ENCODE assay signal across 38 cellular contexts in genomic region chr3:129009266-129009665, GRCh38. TPM values are rescaled to one million over a fixed set of nuclear protein-coding genes. Genes with fewer than 3 reads are reported as not detected.
"Had no signal": no experiment of that assay in that cellular context is flagged by ENCODE, and none has a peak within 500 bp of the region (broad histone marks: within the 10 kb centered on the region; RNA-seq: fewer than 3 reads in every experiment).

No MANE protein-coding gene starts in this region.

- H3K4me3 ChIP-seq: K562, PC-9, SK-N-MC had no signal

- H3K4me3 Mint-ChIP-seq: activated CD4-positive, alpha-beta memory T cell treated with anti-CD3 and anti-CD28 coated beads, Interleukin-2, amount 10 ng/mL, durations not matched to agents 7 days and 5 days; activated CD8-positive, alpha-beta memory T cell treated with anti-CD3 and anti-CD28 coated beads, Interleukin-2, amount 10 ng/mL, durations not matched to agents 7 days and 5 days; activated naive CD4-positive, alpha-beta T cell treated with anti-CD3 and anti-CD28 coated beads, Interleukin-2, amount 10 ng/mL, durations not matched to agents 7 days and 5 days; activated naive CD8-positive, alpha-beta T cell; activated naive CD8-positive, alpha-beta T cell treated with anti-CD3 and anti-CD28 coated beads, Interleukin-2, amount 50 U/mL, for 24 hours; brain had no signal

- H3K36me3 ChIP-seq: WERI-Rb-1 had no signal

- ATAC-seq: activated CD8-positive, alpha-beta memory T cell treated with anti-CD3 and anti-CD28 coated beads, Interleukin-2, amount 10 ng/mL, durations not matched to agents 7 days and 5 days; activated naive CD8-positive, alpha-beta T cell treated with anti-CD3 and anti-CD28 coated beads, Interleukin-2, amount 50 U/mL, for 24 hours; K562; Right ventricle myocardium inferior had no signal

- H3K27me3 Mint-ChIP-seq: activated naive CD8-positive, alpha-beta T cell had no signal

- H3K27ac Mint-ChIP-seq: activated CD4-positive, alpha-beta memory T cell treated with anti-CD3 and anti-CD28 coated beads, Interleukin-2, amount 10 ng/mL, durations not matched to agents 7 days and 5 days; activated CD8-positive, alpha-beta memory T cell treated with anti-CD3 and anti-CD28 coated beads, Interleukin-2, amount 10 ng/mL, durations not matched to agents 7 days and 5 days; activated naive CD8-positive, alpha-beta T cell; activated naive CD8-positive, alpha-beta T cell treated with anti-CD3 and anti-CD28 coated beads, Interleukin-2, amount 50 U/mL, for 24 hours had no signal

- H3K36me3 Mint-ChIP-seq: activated CD8-positive, alpha-beta memory T cell treated with anti-CD3 and anti-CD28 coated beads, Interleukin-2, amount 10 ng/mL, durations not matched to agents 7 days and 5 days; activated naive CD4-positive, alpha-beta T cell treated with anti-CD3 and anti-CD28 coated beads, Interleukin-2, amount 10 ng/mL, durations not matched to agents 7 days and 5 days; activated naive CD8-positive, alpha-beta T cell; brain had no signal

- DNase-seq: activated CD4-positive, alpha-beta memory T cell treated with anti-CD3 and anti-CD28 coated beads, Interleukin-2, amount 10 ng/mL, durations not matched to agents 7 days and 5 days; activated CD4-positive, alpha-beta T cell treated with anti-CD3 and anti-CD28 coated beads for 1 hour; activated CD4-positive, alpha-beta T cell treated with anti-CD3 and anti-CD28 coated beads for 48 hours; activated CD4-positive, CD25-positive, alpha-beta regulatory T cell; activated CD8-positive, alpha-beta memory T cell treated with anti-CD3 and anti-CD28 coated beads for 24 hours; activated CD8-positive, alpha-beta memory T cell treated with anti-CD3 and anti-CD28 coated beads, Interleukin-2, amount 10 ng/mL, durations not matched to agents 7 days and 5 days; activated CD8-positive, alpha-beta memory T cell treated with anti-CD3 and anti-CD28 coated beads, Interleukin-2, amount 50 U/mL, for 48 hours; activated effector memory CD4-positive, alpha-beta T cell treated with Interleukin-2 at 50 U/mL for 16 hours; activated naive CD4-positive, alpha-beta T cell treated with anti-CD3 and anti-CD28 coated beads, Interleukin-2, amount 10 ng/mL, durations not matched to agents 7 days and 5 days; activated naive CD8-positive, alpha-beta T cell treated with anti-CD3 and anti-CD28 coated beads, Interleukin-2, amount 50 U/mL, for 24 hours; activated T-cell treated with anti-CD3 and anti-CD28 coated beads, Interleukin-2, amount 50 U/mL, for 48 hours; anterior cingulate cortex; NCI-H1092 treated with DMSO at 0.1 percent for 48 hours; NCI-H1417; NCI-H146; NCI-H187; NCI-H2029 treated with DMSO at 0.1 percent for 48 hours; NCI-H2107; NCI-H2171; NCI-H510A; NCI-H526; NCI-H748 treated with DMSO at 0.1 percent for 48 hours; NK-92 treated with Interleukin-12 subunit alpha and Interleukin-12 subunit beta, amount 100 ng/mL, for 24 hours; PC-9; SIG-M5; T1000; WERI-Rb-1 had no signal

- H3K9me3 Mint-ChIP-seq: activated CD4-positive, alpha-beta memory T cell treated with anti-CD3 and anti-CD28 coated beads, Interleukin-2, amount 10 ng/mL, durations not matched to agents 7 days and 5 days; activated naive CD4-positive, alpha-beta T cell treated with anti-CD3 and anti-CD28 coated beads, Interleukin-2, amount 10 ng/mL, durations not matched to agents 7 days and 5 days; activated naive CD8-positive, alpha-beta T cell treated with anti-CD3 and anti-CD28 coated beads, Interleukin-2, amount 50 U/mL, for 24 hours; brain had no signal

- H3K27ac ChIP-seq: PC-9, RWPE1, SK-N-MC, WERI-Rb-1 had no signal

RNA-seq across cellular contexts. Expression of gene EFCC1, which starts 8.2 kb away (rescaled TPM):
- total RNA-seq: activated CD4-positive, alpha-beta memory T cell treated with anti-CD3 and anti-CD28 coated beads, Interleukin-2, amount 10 ng/mL, durations not matched to agents 7 days and 5 days; K562; M059J; OCI-LY7; T-helper 1 cell treated with Interleukin-12 subunit alpha and Interleukin-12 subunit beta and Interleukin-4 antibody, amounts not matched to agents 30 ng/mL and 1 ng/mL, for 36 hours had no signal
- polyA plus RNA-seq: K562 had no signal

RNA-seq across cellular contexts. Expression of gene CFAP92, which starts 15.4 kb away (rescaled TPM):
- total RNA-seq: T-helper 1 cell treated with Interleukin-12 subunit alpha and Interleukin-12 subunit beta and Interleukin-4 antibody, amounts not matched to agents 30 ng/mL and 1 ng/mL, for 36 hours; T-helper 2 cell treated with Interferon-gamma antibody and Interleukin-4, amounts not matched to agents 100 ng/mL and 5 ng/mL, for 36 hours had no signal

RNA-seq across cellular contexts. Expression of gene GP9, which starts 51.3 kb away (rescaled TPM):
- total RNA-seq: activated CD4-positive, alpha-beta memory T cell treated with anti-CD3 and anti-CD28 coated beads, Interleukin-2, amount 10 ng/mL, durations not matched to agents 7 days and 5 days; activated CD8-positive, alpha-beta memory T cell treated with anti-CD3 and anti-CD28 coated beads, Interleukin-2, amount 10 ng/mL, durations not matched to agents 7 days and 5 days; bronchial epithelial cell; K562; M059J; OCI-LY7; PC-9; Right ventricle myocardium inferior; T-helper 1 cell treated with Interleukin-12 subunit alpha and Interleukin-12 subunit beta and Interleukin-4 antibody, amounts not matched to agents 30 ng/mL and 1 ng/mL, for 36 hours; T-helper 2 cell treated with Interferon-gamma antibody and Interleukin-4, amounts not matched to agents 100 ng/mL and 5 ng/mL, for 36 hours had no signal
- polyA plus RNA-seq: K562 had no signal
